1 cellular context compared by ENCODE assay signal in genomic region chr19:50376166-50377050, GRCh38.
TF ChIP-seq lines count a peak whose summit lies in the region.

TSS of gene NR1H2 (plus strand) at chr19:50376457. CDS start at chr19:50377606, 1,149 bp downstream.

TF ChIP-seq in K562, 482 proteins besides CTCF, POLR2A, EP300 and RAD21 (continued from another document and continues in another):
- TF ChIP-seq, protein P1, sequence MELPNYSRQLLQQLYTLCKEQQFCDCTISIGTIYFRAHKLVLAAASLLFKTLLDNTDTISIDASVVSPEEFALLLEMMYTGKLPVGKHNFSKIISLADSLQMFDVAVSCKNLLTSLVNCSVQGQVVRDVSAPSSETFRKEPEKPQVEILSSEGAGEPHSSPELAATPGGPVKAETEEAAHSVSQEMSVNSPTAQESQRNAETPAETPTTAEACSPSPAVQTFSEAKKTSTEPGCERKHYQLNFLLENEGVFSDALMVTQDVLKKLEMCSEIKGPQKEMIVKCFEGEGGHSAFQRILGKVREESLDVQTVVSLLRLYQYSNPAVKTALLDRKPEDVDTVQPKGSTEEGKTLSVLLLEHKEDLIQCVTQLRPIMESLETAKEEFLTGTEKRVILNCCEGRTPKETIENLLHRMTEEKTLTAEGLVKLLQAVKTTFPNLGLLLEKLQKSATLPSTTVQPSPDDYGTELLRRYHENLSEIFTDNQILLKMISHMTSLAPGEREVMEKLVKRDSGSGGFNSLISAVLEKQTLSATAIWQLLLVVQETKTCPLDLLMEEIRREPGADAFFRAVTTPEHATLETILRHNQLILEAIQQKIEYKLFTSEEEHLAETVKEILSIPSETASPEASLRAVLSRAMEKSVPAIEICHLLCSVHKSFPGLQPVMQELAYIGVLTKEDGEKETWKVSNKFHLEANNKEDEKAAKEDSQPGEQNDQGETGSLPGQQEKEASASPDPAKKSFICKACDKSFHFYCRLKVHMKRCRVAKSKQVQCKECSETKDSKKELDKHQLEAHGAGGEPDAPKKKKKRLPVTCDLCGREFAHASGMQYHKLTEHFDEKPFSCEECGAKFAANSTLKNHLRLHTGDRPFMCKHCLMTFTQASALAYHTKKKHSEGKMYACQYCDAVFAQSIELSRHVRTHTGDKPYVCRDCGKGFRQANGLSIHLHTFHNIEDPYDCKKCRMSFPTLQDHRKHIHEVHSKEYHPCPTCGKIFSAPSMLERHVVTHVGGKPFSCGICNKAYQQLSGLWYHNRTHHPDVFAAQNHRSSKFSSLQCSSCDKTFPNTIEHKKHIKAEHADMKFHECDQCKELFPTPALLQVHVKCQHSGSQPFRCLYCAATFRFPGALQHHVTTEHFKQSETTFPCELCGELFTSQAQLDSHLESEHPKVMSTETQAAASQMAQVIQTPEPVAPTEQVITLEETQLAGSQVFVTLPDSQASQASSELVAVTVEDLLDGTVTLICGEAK (IDR thresholded peaks at IDR 0.05), result peak; percentile 100
- TF ChIP-seq, protein P1 (CRISPR knock-in tag; IDR thresholded peaks at IDR 0.05), result no peak
- TF ChIP-seq, protein P2, sequence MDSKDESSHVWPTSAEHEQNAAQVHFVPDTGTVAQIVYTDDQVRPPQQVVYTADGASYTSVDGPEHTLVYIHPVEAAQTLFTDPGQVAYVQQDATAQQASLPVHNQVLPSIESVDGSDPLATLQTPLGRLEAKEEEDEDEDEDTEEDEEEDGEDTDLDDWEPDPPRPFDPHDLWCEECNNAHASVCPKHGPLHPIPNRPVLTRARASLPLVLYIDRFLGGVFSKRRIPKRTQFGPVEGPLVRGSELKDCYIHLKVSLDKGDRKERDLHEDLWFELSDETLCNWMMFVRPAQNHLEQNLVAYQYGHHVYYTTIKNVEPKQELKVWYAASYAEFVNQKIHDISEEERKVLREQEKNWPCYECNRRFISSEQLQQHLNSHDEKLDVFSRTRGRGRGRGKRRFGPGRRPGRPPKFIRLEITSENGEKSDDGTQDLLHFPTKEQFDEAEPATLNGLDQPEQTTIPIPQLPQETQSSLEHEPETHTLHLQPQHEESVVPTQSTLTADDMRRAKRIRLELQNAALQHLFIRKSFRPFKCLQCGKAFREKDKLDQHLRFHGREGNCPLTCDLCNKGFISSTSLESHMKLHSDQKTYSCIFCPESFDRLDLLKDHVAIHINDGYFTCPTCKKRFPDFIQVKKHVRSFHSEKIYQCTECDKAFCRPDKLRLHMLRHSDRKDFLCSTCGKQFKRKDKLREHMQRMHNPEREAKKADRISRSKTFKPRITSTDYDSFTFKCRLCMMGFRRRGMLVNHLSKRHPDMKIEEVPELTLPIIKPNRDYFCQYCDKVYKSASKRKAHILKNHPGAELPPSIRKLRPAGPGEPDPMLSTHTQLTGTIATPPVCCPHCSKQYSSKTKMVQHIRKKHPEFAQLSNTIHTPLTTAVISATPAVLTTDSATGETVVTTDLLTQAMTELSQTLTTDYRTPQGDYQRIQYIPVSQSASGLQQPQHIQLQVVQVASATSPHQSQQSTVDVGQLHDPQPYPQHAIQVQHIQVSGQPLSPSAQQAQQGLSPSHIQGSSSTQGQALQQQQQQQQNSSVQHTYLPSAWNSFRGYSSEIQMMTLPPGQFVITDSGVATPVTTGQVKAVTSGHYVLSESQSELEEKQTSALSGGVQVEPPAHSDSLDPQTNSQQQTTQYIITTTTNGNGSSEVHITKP (IDR thresholded peaks at IDR 0.05; ENCODE audit: partially characterized antibody), result peak; percentile 93
- TF ChIP-seq ZBTB7A (IDR thresholded peaks at IDR 0.05; ENCODE audit: borderline replicate concordance, control insufficient read depth, low read depth, low read length) (peak; percentile 63), ZNF511 (CRISPR knock-in tag; IDR thresholded peaks at IDR 0.05) (no peak; the same call in 1 of the 2 replicates), ZNF766 (CRISPR knock-in tag; conservative IDR thresholded peaks at IDR 0.05) (peak; percentile 80), ZNF174 (CRISPR knock-in tag; IDR thresholded peaks at IDR 0.05) (no peak), PCBP1 (IDR thresholded peaks at IDR 0.05; ENCODE audit: low read depth, low read length, poor library complexity, severe bottlenecking) (peak; percentile 70), SIX5 (IDR thresholded peaks at IDR 0.05; ENCODE audit: borderline replicate concordance in 1 of 2, insufficient read depth in 1 of 2, low read depth in 1 of 2, low read length in 2 of 2) (peak; percentile 67 to 76), ZKSCAN1 (IDR thresholded peaks at IDR 0.05; ENCODE audit: low read depth, low read length) (peak; percentile 67; the same call in 1 of the 2 replicates), SUPT5H (IDR thresholded peaks at IDR 0.05) (peak; percentile 88), KAT7 (CRISPR knock-in tag; IDR thresholded peaks at IDR 0.05; ENCODE audit: borderline replicate concordance) (peak; percentile 45; the same call in 1 of the 2 replicates), NFRKB (IDR thresholded peaks at IDR 0.05; ENCODE audit: low read depth) (peak; percentile 59), RBFOX2 (IDR thresholded peaks at IDR 0.05; ENCODE audit: low read depth, low read length) (peak; percentile 88), TEAD1 (CRISPR knock-in tag; IDR thresholded peaks at IDR 0.05) (peak; percentile 4 to 61; a peak in 2 of 4 replicates), ZNF3 (CRISPR knock-in tag; IDR thresholded peaks at IDR 0.05) (no peak), FOSL1 (tag; conservative IDR thresholded peaks at IDR 0.05) (no peak; the same call in 1 of the 2 replicates), TRIM24 (IDR thresholded peaks at IDR 0.05) (peak in 1 of 2 experiments; percentile 99; a peak in 2 of 4 replicates), NR2C1 (IDR thresholded peaks at IDR 0.05) (peak; percentile 80), NR2C1 (tag; IDR thresholded peaks at IDR 0.05) (peak; percentile 81), ZBTB33 (CRISPR knock-in tag; IDR thresholded peaks at IDR 0.05) (peak; percentile 74), STAT5B (CRISPR knock-in tag; IDR thresholded peaks at IDR 0.05) (no peak), POLR2B (IDR thresholded peaks at IDR 0.05; ENCODE audit: low read depth, partially characterized antibody) (peak; percentile 80), TOE1 (IDR thresholded peaks at IDR 0.05; ENCODE audit: borderline replicate concordance) (peak; percentile 73; the same call in 1 of the 2 replicates), TOE1 (CRISPR knock-in tag; IDR thresholded peaks at IDR 0.05; ENCODE audit: borderline replicate concordance, low read depth) (no peak), BRF1 (IDR thresholded peaks at IDR 0.05; ENCODE audit: borderline replicate concordance, extremely low read depth, insufficient read length) (no peak), SPI1 (IDR thresholded peaks at IDR 0.05; ENCODE audit: borderline replicate concordance, low read depth, low read length) (peak; percentile 60), ZC3H4 (CRISPR knock-in tag; IDR thresholded peaks at IDR 0.05; ENCODE audit: borderline replicate concordance) (peak; percentile 58; the same call in 1 of the 2 replicates), RB1 (IDR thresholded peaks at IDR 0.05; ENCODE audit: low read depth) (peak; percentile 96), THRB (CRISPR knock-in tag; conservative IDR thresholded peaks at IDR 0.05) (peak; percentile 21; the same call in 1 of the 2 replicates), CBX1 (IDR thresholded peaks at IDR 0.05; ENCODE audit: low read depth) (0 out of 2 replicates have a peak, but pooled peaks have one; percentile 12)
- TF ChIP-seq, protein P3, sequence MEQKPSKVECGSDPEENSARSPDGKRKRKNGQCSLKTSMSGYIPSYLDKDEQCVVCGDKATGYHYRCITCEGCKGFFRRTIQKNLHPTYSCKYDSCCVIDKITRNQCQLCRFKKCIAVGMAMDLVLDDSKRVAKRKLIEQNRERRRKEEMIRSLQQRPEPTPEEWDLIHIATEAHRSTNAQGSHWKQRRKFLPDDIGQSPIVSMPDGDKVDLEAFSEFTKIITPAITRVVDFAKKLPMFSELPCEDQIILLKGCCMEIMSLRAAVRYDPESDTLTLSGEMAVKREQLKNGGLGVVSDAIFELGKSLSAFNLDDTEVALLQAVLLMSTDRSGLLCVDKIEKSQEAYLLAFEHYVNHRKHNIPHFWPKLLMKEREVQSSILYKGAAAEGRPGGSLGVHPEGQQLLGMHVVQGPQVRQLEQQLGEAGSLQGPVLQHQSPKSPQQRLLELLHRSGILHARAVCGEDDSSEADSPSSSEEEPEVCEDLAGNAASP (IDR thresholded peaks at IDR 0.05), result no peak
- TF ChIP-seq, protein P4, sequence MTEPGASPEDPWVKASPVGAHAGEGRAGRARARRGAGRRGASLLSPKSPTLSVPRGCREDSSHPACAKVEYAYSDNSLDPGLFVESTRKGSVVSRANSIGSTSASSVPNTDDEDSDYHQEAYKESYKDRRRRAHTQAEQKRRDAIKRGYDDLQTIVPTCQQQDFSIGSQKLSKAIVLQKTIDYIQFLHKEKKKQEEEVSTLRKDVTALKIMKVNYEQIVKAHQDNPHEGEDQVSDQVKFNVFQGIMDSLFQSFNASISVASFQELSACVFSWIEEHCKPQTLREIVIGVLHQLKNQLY (CRISPR knock-in tag; conservative IDR thresholded peaks at IDR 0.05), result peak; percentile 51 to 64; a peak in 1 of 4 replicates
- TF ChIP-seq, protein P5, sequence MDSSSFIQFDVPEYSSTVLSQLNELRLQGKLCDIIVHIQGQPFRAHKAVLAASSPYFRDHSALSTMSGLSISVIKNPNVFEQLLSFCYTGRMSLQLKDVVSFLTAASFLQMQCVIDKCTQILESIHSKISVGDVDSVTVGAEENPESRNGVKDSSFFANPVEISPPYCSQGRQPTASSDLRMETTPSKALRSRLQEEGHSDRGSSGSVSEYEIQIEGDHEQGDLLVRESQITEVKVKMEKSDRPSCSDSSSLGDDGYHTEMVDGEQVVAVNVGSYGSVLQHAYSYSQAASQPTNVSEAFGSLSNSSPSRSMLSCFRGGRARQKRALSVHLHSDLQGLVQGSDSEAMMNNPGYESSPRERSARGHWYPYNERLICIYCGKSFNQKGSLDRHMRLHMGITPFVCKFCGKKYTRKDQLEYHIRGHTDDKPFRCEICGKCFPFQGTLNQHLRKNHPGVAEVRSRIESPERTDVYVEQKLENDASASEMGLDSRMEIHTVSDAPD (CRISPR knock-in tag; IDR thresholded peaks at IDR 0.05), result no peak
- TF ChIP-seq, protein P6, sequence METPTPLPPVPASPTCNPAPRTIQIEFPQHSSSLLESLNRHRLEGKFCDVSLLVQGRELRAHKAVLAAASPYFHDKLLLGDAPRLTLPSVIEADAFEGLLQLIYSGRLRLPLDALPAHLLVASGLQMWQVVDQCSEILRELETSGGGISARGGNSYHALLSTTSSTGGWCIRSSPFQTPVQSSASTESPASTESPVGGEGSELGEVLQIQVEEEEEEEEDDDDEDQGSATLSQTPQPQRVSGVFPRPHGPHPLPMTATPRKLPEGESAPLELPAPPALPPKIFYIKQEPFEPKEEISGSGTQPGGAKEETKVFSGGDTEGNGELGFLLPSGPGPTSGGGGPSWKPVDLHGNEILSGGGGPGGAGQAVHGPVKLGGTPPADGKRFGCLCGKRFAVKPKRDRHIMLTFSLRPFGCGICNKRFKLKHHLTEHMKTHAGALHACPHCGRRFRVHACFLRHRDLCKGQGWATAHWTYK (CRISPR knock-in tag; IDR thresholded peaks at IDR 0.05), result peak; percentile 87; the same call in 1 of the 2 replicates
